ENCODE assay signal across 17 cellular contexts in genomic region chr2:120957905-120958304, GRCh38.
DNase-seq lines count a peak whose midpoint lies in the region; ATAC-seq and TF ChIP-seq lines count a peak whose summit lies in the region.
"Had no signal": no experiment of that assay in that cellular context is flagged by ENCODE, and none has a peak within 500 bp of the region (broad histone marks: within the 10 kb centered on the region; RNA-seq: fewer than 3 reads in every experiment).

No MANE protein-coding gene starts in this region.

- no peaks in the 10 kb centered on the region for H3K9me3 Mint-ChIP-seq in activated naive CD8-positive, alpha-beta T cell treated with anti-CD3 and anti-CD28 coated beads, Interleukin-2, amount 50 U/mL, for 24 hours
- H3K9me3 Mint-ChIP-seq in activated naive CD8-positive, alpha-beta T cell treated with anti-CD3 and anti-CD28 coated beads for 36 hours, result no peaks in the 10 kb centered on the region
- H3K9me3 Mint-ChIP-seq: CD14-positive monocyte had no signal

- H3K36me3 ChIP-seq in body of pancreas (replicated peaks in 1 of 2; ENCODE audit: insufficient read depth in 1 of 2, low read depth in 2 of 2) (no peaks in the 10 kb centered on the region), gastrocnemius medialis (no peaks in the 10 kb centered on the region)

- H3K27me3 ChIP-seq in body of pancreas (no peaks in the 10 kb centered on the region), gastrocnemius medialis (no peaks in the 10 kb centered on the region)

- TF ChIP-seq CTCF in body of pancreas (IDR thresholded peaks at IDR 0.05) (no peak), gastrocnemius medialis (IDR thresholded peaks at IDR 0.05 in 4 of 5, conservative IDR thresholded peaks at IDR 0.05 in 1 of 5) (no peak)

- TF ChIP-seq POLR2A in body of pancreas (IDR thresholded peaks at IDR 0.05) (no peak), gastrocnemius medialis (IDR thresholded peaks at IDR 0.05) (no peak)

- intact Hi-C loops in body of pancreas (cut with DNase I), result no loop called here
- intact Hi-C loops in left cardiac atrium (cut with DNase I), result no loop called here
- intact Hi-C loops in gastrocnemius medialis (cut with DNase I; ENCODE audit: low total_unique reads), result no loop called here

- peaks cover 13% of the 10 kb centered on the region for H3K4me1 ChIP-seq in body of pancreas
- H3K4me1 ChIP-seq in gastrocnemius medialis, result no peaks in the 10 kb centered on the region

- no peaks in the 10 kb centered on the region for H3K27me3 Mint-ChIP-seq in activated naive CD8-positive, alpha-beta T cell treated with anti-CD3 and anti-CD28 coated beads, Interleukin-2, amount 50 U/mL, for 24 hours
- no peaks in the 10 kb centered on the region for H3K27me3 Mint-ChIP-seq in activated naive CD8-positive, alpha-beta T cell treated with anti-CD3 and anti-CD28 coated beads for 36 hours
- H3K27me3 Mint-ChIP-seq: B cell had no signal

- H3K4me3 Mint-ChIP-seq in activated naive CD8-positive, alpha-beta T cell treated with anti-CD3 and anti-CD28 coated beads, Interleukin-2, amount 50 U/mL, for 24 hours, result no peak overlapping the region
- H3K4me3 Mint-ChIP-seq in activated naive CD8-positive, alpha-beta T cell treated with anti-CD3 and anti-CD28 coated beads for 36 hours, result no peak overlapping the region
- H3K4me3 Mint-ChIP-seq: B cell, CD14-positive monocyte had no signal

- no peaks in the 10 kb centered on the region for H3K36me3 Mint-ChIP-seq in activated naive CD8-positive, alpha-beta T cell treated with anti-CD3 and anti-CD28 coated beads, Interleukin-2, amount 50 U/mL, for 24 hours (ENCODE audit: low read depth)
- no peaks in the 10 kb centered on the region for H3K36me3 Mint-ChIP-seq in activated naive CD8-positive, alpha-beta T cell treated with anti-CD3 and anti-CD28 coated beads for 36 hours
- H3K36me3 Mint-ChIP-seq: CD14-positive monocyte had no signal

- H3K4me1 Mint-ChIP-seq in activated naive CD8-positive, alpha-beta T cell treated with anti-CD3 and anti-CD28 coated beads, Interleukin-2, amount 50 U/mL, for 24 hours, result no peaks in the 10 kb centered on the region
- H3K4me1 Mint-ChIP-seq in activated naive CD8-positive, alpha-beta T cell treated with anti-CD3 and anti-CD28 coated beads for 36 hours, result no peaks in the 10 kb centered on the region
- H3K4me1 Mint-ChIP-seq: B cell, CD14-positive monocyte had no signal

- H3K9me3 ChIP-seq in body of pancreas (no peaks in the 10 kb centered on the region), gastrocnemius medialis (no peaks in the 10 kb centered on the region)

- H3K27ac Mint-ChIP-seq in activated naive CD8-positive, alpha-beta T cell treated with anti-CD3 and anti-CD28 coated beads, Interleukin-2, amount 50 U/mL, for 24 hours, result no peak overlapping the region
- H3K27ac Mint-ChIP-seq in activated naive CD8-positive, alpha-beta T cell treated with anti-CD3 and anti-CD28 coated beads for 36 hours, result no peak overlapping the region
- H3K27ac Mint-ChIP-seq: B cell had no signal

- ATAC-seq in activated naive CD8-positive, alpha-beta T cell treated with anti-CD3 and anti-CD28 coated beads, Interleukin-2, amount 50 U/mL, for 24 hours, result peak; percentile 8
- no peak for ATAC-seq in body of pancreas
- peak; percentile 69 to 77 for ATAC-seq in left cardiac atrium
- ATAC-seq in gastrocnemius medialis, result peak; percentile 61 to 75
- no peak for ATAC-seq in GM18861 (IDR thresholded peaks at IDR 0.05; ENCODE audit: unreplicated experiment)

- WGBS in body of pancreas, 2 donors, result 77% methylated on average over 5 of the region's 5 CpGs; no CpG with 5 or more reads in 1 of the 2 donors

- DNase-seq in activated naive CD8-positive, alpha-beta T cell treated with anti-CD3 and anti-CD28 coated beads, Interleukin-2, amount 50 U/mL, for 24 hours, result no peak
- no peak for DNase-seq in activated naive CD8-positive, alpha-beta T cell treated with anti-CD3 and anti-CD28 coated beads for 36 hours
- DNase-seq in body of pancreas, result peak in 3 of 4 donors; percentile 34 to 75 (median 72)
- peak; percentile 61 for DNase-seq in left cardiac atrium
- peak; percentile 56 to 57 for DNase-seq in gastrocnemius medialis
- no peak for DNase-seq in stimulated activated CD4-positive, alpha-beta T cell treated with anti-CD3 and anti-CD28 coated beads, Interleukin-1b, Interleukin-23, amount 100 ng/mL, for 48 hours
- DNase-seq in Ammon's horn (ENCODE audit: low spot score), result no peak
- DNase-seq: 8988T, EL, NCI-H1694, NCI-H2081, NCI-H2171, NCI-H446, SIG-M5 had no signal

- no peak overlapping the region for H3K4me3 ChIP-seq in body of pancreas
- no peak overlapping the region for H3K4me3 ChIP-seq in gastrocnemius medialis

- no peak overlapping the region for H3K27ac ChIP-seq in body of pancreas
- H3K27ac ChIP-seq in gastrocnemius medialis, result peak overlapping the region in 1 of 4 donors; percentile 46

- in situ Hi-C loops in gastrocnemius medialis (cut with MboI; ENCODE audit: low sequenced_read_pairs in 4 of 4), result no loop called here

Comparison
In these comparisons a context has a peak if more than half of its experiments do, and no peak if none do; other contexts are left out.
1. ATAC-seq: peak in activated naive CD8-positive, alpha-beta T cell treated with anti-CD3 and anti-CD28 coated beads, Interleukin-2, amount 50 U/mL, for 24 hours (single experiment), left cardiac atrium (2 of 2) and gastrocnemius medialis (2 of 2); none in body of pancreas (single experiment) and GM18861 (single experiment).
2. DNase-seq: peak in body of pancreas (3 of 4), left cardiac atrium (single experiment) and gastrocnemius medialis (2 of 2); none in activated naive CD8-positive, alpha-beta T cell treated with anti-CD3 and anti-CD28 coated beads, Interleukin-2, amount 50 U/mL, for 24 hours (single experiment), activated naive CD8-positive, alpha-beta T cell treated with anti-CD3 and anti-CD28 coated beads for 36 hours (single experiment), stimulated activated CD4-positive, alpha-beta T cell treated with anti-CD3 and anti-CD28 coated beads, Interleukin-1b, Interleukin-23, amount 100 ng/mL, for 48 hours (single experiment) and Ammon's horn (single experiment).